In the genomic region with DNA sequence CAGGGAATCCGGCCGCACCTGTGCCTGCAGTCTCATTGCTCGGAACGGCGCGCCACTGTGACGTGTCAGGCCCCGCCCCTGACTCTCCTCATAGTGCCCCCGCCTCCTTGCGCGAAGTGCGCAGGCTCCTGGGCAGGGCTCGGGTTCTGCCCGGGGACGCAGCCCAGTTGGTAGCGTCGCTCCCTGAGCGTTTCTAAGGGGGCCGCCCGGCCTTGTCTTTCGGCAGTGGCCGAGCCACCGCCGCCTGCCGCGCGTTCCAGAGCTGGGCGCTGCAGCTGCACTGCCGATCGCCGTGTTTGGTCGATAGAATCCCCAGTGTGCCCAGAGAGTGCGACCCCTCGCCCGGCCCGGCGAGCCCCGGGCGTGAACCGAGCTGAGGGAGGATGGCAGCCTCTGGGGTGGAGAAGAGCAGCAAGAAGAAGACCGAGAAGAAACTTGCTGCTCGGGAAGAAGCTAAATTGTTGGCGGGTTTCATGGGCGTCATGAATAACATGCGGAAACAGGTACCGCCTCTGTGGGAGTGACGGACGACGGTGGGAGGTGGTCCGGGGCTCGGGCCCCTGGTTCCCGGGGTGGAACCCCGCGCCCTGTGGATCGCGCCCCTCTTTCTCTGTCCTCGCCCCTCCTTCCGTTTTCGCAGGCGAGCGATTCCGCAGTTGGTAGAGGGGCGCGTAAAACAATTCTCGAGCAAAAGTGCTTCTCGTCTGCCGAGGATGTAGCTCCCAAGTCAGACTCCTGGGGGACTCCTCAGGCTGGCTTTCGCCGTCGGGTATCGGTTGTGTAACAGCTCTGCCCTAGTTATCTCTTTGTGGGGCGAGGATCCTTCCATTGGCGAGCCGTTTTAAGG, we compare ENCODE assay signal across 1 cellular context.
TF ChIP-seq lines count a peak whose summit lies in the region.

Gene KLHL7 (plus strand): TSS at position 142 of the 847 bp plus-strand sequence. CDS start 242 bp downstream, at position 384.

TF ChIP-seq in HCT116, 20 proteins besides CTCF, POLR2A, EP300 and RAD21 (continued from another document):
- TF ChIP-seq ZBTB33 (IDR thresholded peaks at IDR 0.05; ENCODE audit: extremely low read depth, insufficient replicate concordance, low read length): peak; percentile 18
- peak; percentile 69 for TF ChIP-seq ZFX (IDR thresholded peaks at IDR 0.05)
- TF ChIP-seq POLR2AphosphoS5 (IDR thresholded peaks at IDR 0.05; ENCODE audit: low read depth, low read length): peak; percentile 99
- TF ChIP-seq, protein P1, sequence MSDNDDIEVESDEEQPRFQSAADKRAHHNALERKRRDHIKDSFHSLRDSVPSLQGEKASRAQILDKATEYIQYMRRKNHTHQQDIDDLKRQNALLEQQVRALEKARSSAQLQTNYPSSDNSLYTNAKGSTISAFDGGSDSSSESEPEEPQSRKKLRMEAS (IDR thresholded peaks at IDR 0.05): peak; percentile 83
- TF ChIP-seq SP1 (IDR thresholded peaks at IDR 0.05; ENCODE audit: low read depth): peak; percentile 54
- TF ChIP-seq EZH2 (IDR thresholded peaks at IDR 0.05): no peak
- peak; percentile 86 for TF ChIP-seq SRF (IDR thresholded peaks at IDR 0.05; ENCODE audit: low read depth)
